1 cellular context compared by ENCODE assay signal in the genomic region with DNA sequence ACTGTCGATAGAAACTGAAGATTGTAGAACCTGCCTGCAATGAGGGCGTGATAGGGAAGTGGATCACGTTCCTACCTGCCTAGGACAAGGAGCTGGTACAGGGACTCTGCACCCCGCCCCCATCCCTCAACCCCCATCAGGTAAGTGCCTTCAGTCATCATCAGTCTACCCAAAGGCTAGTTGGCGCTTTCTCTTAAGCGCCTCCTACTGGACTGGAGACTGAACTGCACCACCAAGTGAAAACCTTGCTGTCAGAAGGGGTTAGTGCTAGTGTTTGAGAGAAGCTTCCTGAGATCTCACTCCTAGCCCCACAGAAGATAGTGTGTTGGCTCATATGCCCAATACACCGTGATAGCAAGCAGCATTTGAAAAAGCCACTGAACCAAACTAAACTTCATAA.
TF ChIP-seq lines count a peak whose summit lies in the region.

No MANE protein-coding gene starts in this region.

TF ChIP-seq in GM23338, 12 proteins besides CTCF, POLR2A, EP300 and RAD21 (continued from another document):
- TF ChIP-seq, protein P1, sequence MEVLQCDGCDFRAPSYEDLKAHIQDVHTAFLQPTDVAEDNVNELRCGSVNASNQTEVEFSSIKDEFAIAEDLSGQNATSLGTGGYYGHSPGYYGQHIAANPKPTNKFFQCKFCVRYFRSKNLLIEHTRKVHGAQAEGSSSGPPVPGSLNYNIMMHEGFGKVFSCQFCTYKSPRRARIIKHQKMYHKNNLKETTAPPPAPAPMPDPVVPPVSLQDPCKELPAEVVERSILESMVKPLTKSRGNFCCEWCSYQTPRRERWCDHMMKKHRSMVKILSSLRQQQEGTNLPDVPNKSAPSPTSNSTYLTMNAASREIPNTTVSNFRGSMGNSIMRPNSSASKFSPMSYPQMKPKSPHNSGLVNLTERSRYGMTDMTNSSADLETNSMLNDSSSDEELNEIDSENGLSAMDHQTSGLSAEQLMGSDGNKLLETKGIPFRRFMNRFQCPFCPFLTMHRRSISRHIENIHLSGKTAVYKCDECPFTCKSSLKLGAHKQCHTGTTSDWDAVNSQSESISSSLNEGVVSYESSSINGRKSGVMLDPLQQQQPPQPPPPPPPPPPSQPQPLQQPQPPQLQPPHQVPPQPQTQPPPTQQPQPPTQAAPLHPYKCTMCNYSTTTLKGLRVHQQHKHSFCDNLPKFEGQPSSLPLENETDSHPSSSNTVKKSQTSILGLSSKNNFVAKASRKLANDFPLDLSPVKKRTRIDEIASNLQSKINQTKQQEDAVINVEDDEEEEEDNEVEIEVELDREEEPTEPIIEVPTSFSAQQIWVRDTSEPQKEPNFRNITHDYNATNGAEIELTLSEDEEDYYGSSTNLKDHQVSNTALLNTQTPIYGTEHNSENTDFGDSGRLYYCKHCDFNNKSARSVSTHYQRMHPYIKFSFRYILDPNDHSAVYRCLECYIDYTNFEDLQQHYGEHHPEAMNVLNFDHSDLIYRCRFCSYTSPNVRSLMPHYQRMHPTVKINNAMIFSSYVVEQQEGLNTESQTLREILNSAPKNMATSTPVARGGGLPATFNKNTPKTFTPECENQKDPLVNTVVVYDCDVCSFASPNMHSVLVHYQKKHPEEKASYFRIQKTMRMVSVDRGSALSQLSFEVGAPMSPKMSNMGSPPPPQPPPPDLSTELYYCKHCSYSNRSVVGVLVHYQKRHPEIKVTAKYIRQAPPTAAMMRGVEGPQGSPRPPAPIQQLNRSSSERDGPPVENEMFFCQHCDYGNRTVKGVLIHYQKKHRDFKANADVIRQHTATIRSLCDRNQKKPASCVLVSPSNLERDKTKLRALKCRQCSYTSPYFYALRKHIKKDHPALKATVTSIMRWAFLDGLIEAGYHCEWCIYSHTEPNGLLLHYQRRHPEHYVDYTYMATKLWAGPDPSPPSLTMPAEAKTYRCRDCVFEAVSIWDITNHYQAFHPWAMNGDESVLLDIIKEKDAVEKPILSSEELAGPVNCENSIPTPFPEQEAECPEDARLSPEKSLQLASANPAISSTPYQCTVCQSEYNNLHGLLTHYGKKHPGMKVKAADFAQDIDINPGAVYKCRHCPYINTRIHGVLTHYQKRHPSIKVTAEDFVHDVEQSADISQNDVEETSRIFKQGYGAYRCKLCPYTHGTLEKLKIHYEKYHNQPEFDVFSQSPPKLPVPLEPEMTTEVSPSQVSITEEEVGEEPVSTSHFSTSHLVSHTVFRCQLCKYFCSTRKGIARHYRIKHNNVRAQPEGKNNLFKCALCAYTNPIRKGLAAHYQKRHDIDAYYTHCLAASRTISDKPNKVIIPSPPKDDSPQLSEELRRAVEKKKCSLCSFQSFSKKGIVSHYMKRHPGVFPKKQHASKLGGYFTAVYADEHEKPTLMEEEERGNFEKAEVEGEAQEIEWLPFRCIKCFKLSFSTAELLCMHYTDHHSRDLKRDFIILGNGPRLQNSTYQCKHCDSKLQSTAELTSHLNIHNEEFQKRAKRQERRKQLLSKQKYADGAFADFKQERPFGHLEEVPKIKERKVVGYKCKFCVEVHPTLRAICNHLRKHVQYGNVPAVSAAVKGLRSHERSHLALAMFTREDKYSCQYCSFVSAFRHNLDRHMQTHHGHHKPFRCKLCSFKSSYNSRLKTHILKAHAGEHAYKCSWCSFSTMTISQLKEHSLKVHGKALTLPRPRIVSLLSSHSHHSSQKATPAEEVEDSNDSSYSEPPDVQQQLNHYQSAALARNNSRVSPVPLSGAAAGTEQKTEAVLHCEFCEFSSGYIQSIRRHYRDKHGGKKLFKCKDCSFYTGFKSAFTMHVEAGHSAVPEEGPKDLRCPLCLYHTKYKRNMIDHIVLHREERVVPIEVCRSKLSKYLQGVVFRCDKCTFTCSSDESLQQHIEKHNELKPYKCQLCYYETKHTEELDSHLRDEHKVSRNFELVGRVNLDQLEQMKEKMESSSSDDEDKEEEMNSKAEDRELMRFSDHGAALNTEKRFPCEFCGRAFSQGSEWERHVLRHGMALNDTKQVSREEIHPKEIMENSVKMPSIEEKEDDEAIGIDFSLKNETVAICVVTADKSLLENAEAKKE (CRISPR knock-in tag; IDR thresholded peaks at IDR 0.05), result peak; percentile 62; the same call in 1 of the 2 replicates
